Comparison of ENCODE assay signal across 22 cellular contexts in genomic region chr1:17351598-17352324, GRCh38. TPM values are rescaled to one million over a fixed set of nuclear protein-coding genes. Genes with fewer than 3 reads are reported as not detected.
DNase-seq lines count a peak whose midpoint lies in the region; ATAC-seq, FAIRE-seq and TF ChIP-seq lines count a peak whose summit lies in the region.
"Had no signal": no experiment of that assay in that cellular context is flagged by ENCODE, and none has a peak within 500 bp of the region (broad histone marks: within the 10 kb centered on the region; RNA-seq: fewer than 3 reads in every experiment).

No MANE protein-coding gene starts in this region.

- no peak overlapping the region for H2AFZ ChIP-seq in K562 (ENCODE audit: low read depth, low read length)
- no peak overlapping the region for H2AFZ ChIP-seq in neuronal stem cell (ENCODE audit: low read length)
- H2AFZ ChIP-seq: GM23248 had no signal

- no peak for TF ChIP-seq EP300 in K562 (IDR thresholded peaks at IDR 0.05; ENCODE audit: low read length)

- TF ChIP-seq POLR2A in K562 (conservative IDR thresholded peaks at IDR 0.05) = no peak

- peak overlapping the region; percentile 58 for H3K18ac ChIP-seq in neuronal stem cell (ENCODE audit: low read length)

- peaks cover 12 to 14% of the 10 kb centered on the region in 2 experiments for H3K4me1 ChIP-seq in K562 (replicated peaks in 1 of 2; ENCODE audit: control insufficient read depth in 2 of 2, insufficient read depth in 2 of 2, low read length in 2 of 2)
- no peaks in the 10 kb centered on the region for H3K4me1 ChIP-seq in neuronal stem cell (ENCODE audit: control insufficient read depth in 2 of 2, insufficient read depth in 1 of 2, low read depth in 1 of 2, low read length in 2 of 2)
- H3K4me1 ChIP-seq: Caco-2 had no signal

- H2BK12ac ChIP-seq in neuronal stem cell (ENCODE audit: low read length) = no peak overlapping the region

- H3K4me1 Mint-ChIP-seq in activated naive CD8-positive, alpha-beta T cell treated with anti-CD3 and anti-CD28 coated beads, Interleukin-2, amount 10 ng/mL, durations not matched to agents 7 days and 5 days = peaks cover 20% of the 10 kb centered on the region
- peaks cover 15% of the 10 kb centered on the region for H3K4me1 Mint-ChIP-seq in activated naive CD8-positive, alpha-beta T cell treated with anti-CD3 and anti-CD28 coated beads for 36 hours

- intact Hi-C loops in K562 (cut with micrococcal nuclease) = no loop called here

- H3K27ac Mint-ChIP-seq in activated naive CD8-positive, alpha-beta T cell treated with anti-CD3 and anti-CD28 coated beads, Interleukin-2, amount 10 ng/mL, durations not matched to agents 7 days and 5 days = peak overlapping the region; percentile 5
- no peak overlapping the region for H3K27ac Mint-ChIP-seq in activated naive CD8-positive, alpha-beta T cell treated with anti-CD3 and anti-CD28 coated beads for 36 hours
- H3K27ac Mint-ChIP-seq: B cell; CD4-positive, alpha-beta T cell had no signal

- 2% methylated on average over 6 of the region's 8 CpGs for WGBS in K562 (ENCODE audit: insufficient coverage, low coverage, missing lambda C conversion rate)
- WGBS in neuronal stem cell (ENCODE audit: extremely low coverage in 2 of 2, insufficient read length in 2 of 2, insufficient replicate concordance in 1 of 2), 2 donors = no CpG with 5 or more reads among the region's 8 CpGs

- H3K27me3 ChIP-seq in K562 (ENCODE audit: control insufficient read depth in 2 of 2, insufficient read depth in 2 of 2, low read length in 2 of 2) = peaks cover 12 to 38% of the 10 kb centered on the region in 2 experiments; a peak in 4 of 5 replicates
- H3K27me3 ChIP-seq in neuronal stem cell (ENCODE audit: control insufficient read depth in 3 of 3, insufficient read depth in 3 of 3, low read depth in 1 of 3, low read length in 3 of 3) = peaks cover 0 to 12% (median 0%) of the 10 kb centered on the region in 3 experiments

- no peak for TF ChIP-seq CTCF in K562 (IDR thresholded peaks at IDR 0.05 in 2 of 3, conservative IDR thresholded peaks at IDR 0.05 in 1 of 3; ENCODE audit: insufficient read depth in 2 of 3, low read depth in 1 of 3, low read length in 3 of 3)

- H3K4me3 ChIP-seq in K562 = no peak overlapping the region
- no peak overlapping the region for H3K4me3 ChIP-seq in neuronal stem cell (ENCODE audit: low read length in 2 of 2)
- H3K4me3 ChIP-seq: GM23248 had no signal

- H4K91ac ChIP-seq in neuronal stem cell (ENCODE audit: low read depth, low read length, poor library complexity) = no peak overlapping the region

- in situ Hi-C loops in K562 (cut with MboI) = no loop called here

- H2BK120ac ChIP-seq in neuronal stem cell (ENCODE audit: low read depth, low read length) = no peak overlapping the region

- no peak overlapping the region for H3K27ac ChIP-seq in K562 (ENCODE audit: extremely low read depth, low read depth, low read length)
- H3K27ac ChIP-seq in neuronal stem cell (replicated peaks; ENCODE audit: low read length) = no peak overlapping the region
- H3K27ac ChIP-seq: GM23248 had no signal

- no TSS peak for BruUV-seq in K562 (replicated peaks; lab: Mats Ljungman, UMichigan)

- CTCF ChIA-PET in K562 (lab: Yijun Ruan, JAX; ENCODE audit: low intra/inter-chr PET ratio) = no interaction called here

- H3K27me3 Mint-ChIP-seq in activated naive CD8-positive, alpha-beta T cell treated with anti-CD3 and anti-CD28 coated beads, Interleukin-2, amount 10 ng/mL, durations not matched to agents 7 days and 5 days = peaks cover 3% of the 10 kb centered on the region
- H3K27me3 Mint-ChIP-seq in activated naive CD8-positive, alpha-beta T cell treated with anti-CD3 and anti-CD28 coated beads for 36 hours = no peaks in the 10 kb centered on the region
- H3K27me3 Mint-ChIP-seq: CD4-positive, alpha-beta T cell had no signal

- H3K9ac ChIP-seq in K562 (ENCODE audit: insufficient read depth in 1 of 2, low read depth in 2 of 2, low read length in 2 of 2) (no peak overlapping the region), neuronal stem cell (ENCODE audit: low read depth, low read length, poor library complexity) (no peak overlapping the region)
- H3K9ac ChIP-seq: GM23248 had no signal

- no peaks in the 10 kb centered on the region for H3K79me1 ChIP-seq in neuronal stem cell (ENCODE audit: low read depth, low read length)

- H3K9me3 Mint-ChIP-seq in activated naive CD8-positive, alpha-beta T cell treated with anti-CD3 and anti-CD28 coated beads, Interleukin-2, amount 10 ng/mL, durations not matched to agents 7 days and 5 days = no peaks in the 10 kb centered on the region
- no peaks in the 10 kb centered on the region for H3K9me3 Mint-ChIP-seq in activated naive CD8-positive, alpha-beta T cell treated with anti-CD3 and anti-CD28 coated beads for 36 hours
- H3K9me3 Mint-ChIP-seq: CD4-positive, alpha-beta T cell had no signal

- H4K20me1 ChIP-seq in K562 (replicated peaks; ENCODE audit: control insufficient read depth, insufficient read depth, low read length) = no peaks in the 10 kb centered on the region

- peaks cover under 1% of the 10 kb centered on the region for H3K36me3 Mint-ChIP-seq in activated naive CD8-positive, alpha-beta T cell treated with anti-CD3 and anti-CD28 coated beads, Interleukin-2, amount 10 ng/mL, durations not matched to agents 7 days and 5 days
- H3K36me3 Mint-ChIP-seq in activated naive CD8-positive, alpha-beta T cell treated with anti-CD3 and anti-CD28 coated beads for 36 hours = peaks cover 3% of the 10 kb centered on the region

- H2BK5ac ChIP-seq in neuronal stem cell (ENCODE audit: low read length) = no peak overlapping the region

- H3K9me3 ChIP-seq in K562 (replicated peaks; ENCODE audit: control insufficient read depth, insufficient read depth, low read depth, low read length) (no peaks in the 10 kb centered on the region), neuronal stem cell (replicated peaks in 1 of 2; ENCODE audit: control insufficient read depth in 2 of 2, insufficient read depth in 1 of 2, low read depth in 1 of 2, low read length in 2 of 2) (peaks cover 0 to 2% of the 10 kb centered on the region in 2 donors)
- H3K9me3 ChIP-seq: Caco-2 had no signal

- peaks cover 3% of the 10 kb centered on the region for H3K9me1 ChIP-seq in K562 (ENCODE audit: control insufficient read depth, insufficient read depth, low read length)

- POLR2A ChIA-PET in activated naive CD8-positive, alpha-beta T cell treated with anti-CD3 and anti-CD28 coated beads, Interleukin-2, amount 10 ng/mL, durations not matched to agents 7 days and 5 days (lab: Charles Lee) = no interaction called here
- POLR2A ChIA-PET in K562 (lab: Yijun Ruan, JAX) = interaction anchor here (0.6 kb wide), 1 partner anchor 11 kb away, joined by 3 read pairs; no protein-coding TSS in a partner anchor

- no peak overlapping the region for H3K4me2 ChIP-seq in K562 (ENCODE audit: insufficient read depth, low read length)
- H3K4me2 ChIP-seq in neuronal stem cell (ENCODE audit: insufficient read depth, low read length, poor library complexity, severe bottlenecking) = no peak overlapping the region

- TF ChIP-seq RAD21 in K562 (CRISPR knock-in tag; conservative IDR thresholded peaks at IDR 0.05 in 1 of 2, IDR thresholded peaks at IDR 0.05 in 1 of 2) = no peak

- DNase-seq in activated naive CD8-positive, alpha-beta T cell treated with anti-CD3 and anti-CD28 coated beads, Interleukin-2, amount 10 ng/mL, durations not matched to agents 7 days and 5 days = no peak
- DNase-seq in activated naive CD8-positive, alpha-beta T cell treated with anti-CD3 and anti-CD28 coated beads for 36 hours = no peak
- no peak for DNase-seq in K562 (ENCODE audit: extremely low read depth in 1 of 4, low spot score in 3 of 4)
- no peak for DNase-seq in neuronal stem cell (ENCODE audit: low spot score)
- DNase-seq in RCC 7860 (ENCODE audit: low spot score) = no peak
- DNase-seq: 8988T; C1 segment of cervical spinal cord; Caco-2; CD4-positive, alpha-beta T cell; GM23248 had no signal

- no peak overlapping the region for H4K8ac ChIP-seq in neuronal stem cell (ENCODE audit: low read depth, low read length)

- H3K14ac ChIP-seq in neuronal stem cell (ENCODE audit: low read length) = no peak overlapping the region

- no peak for FAIRE-seq in K562 (lab: Jason Lieb, UNC)
- FAIRE-seq in RCC 7860 (lab: Jason Lieb, UNC) = no peak
- FAIRE-seq: D721Med, G401.6, GM12891, GM19239, H54 had no signal

- H3K79me2 ChIP-seq in K562 (ENCODE audit: control insufficient read depth, insufficient read depth, low read length) = no peaks in the 10 kb centered on the region

- no peak overlapping the region for H2AK5ac ChIP-seq in neuronal stem cell (ENCODE audit: low read depth, low read length)

- H3K23ac ChIP-seq in neuronal stem cell (ENCODE audit: low read depth, low read length, poor library complexity) = peak overlapping the region; percentile 38

- ATAC-seq in activated naive CD8-positive, alpha-beta T cell treated with anti-CD3 and anti-CD28 coated beads, Interleukin-2, amount 10 ng/mL, durations not matched to agents 7 days and 5 days (ENCODE audit: low read depth) = no peak
- ATAC-seq in K562 = no peak
- ATAC-seq in HG02588 (IDR thresholded peaks at IDR 0.05; ENCODE audit: unreplicated experiment) = no peak
- no peak for ATAC-seq in HG02678 (IDR thresholded peaks at IDR 0.05; ENCODE audit: unreplicated experiment)
- ATAC-seq: HCT116 had no signal

- no peak overlapping the region for H2BK15ac ChIP-seq in neuronal stem cell (ENCODE audit: low read length)

- no peak overlapping the region for H3K4ac ChIP-seq in neuronal stem cell (ENCODE audit: low read length)

- no peak overlapping the region for H3K4me3 Mint-ChIP-seq in activated naive CD8-positive, alpha-beta T cell treated with anti-CD3 and anti-CD28 coated beads, Interleukin-2, amount 10 ng/mL, durations not matched to agents 7 days and 5 days
- no peak overlapping the region for H3K4me3 Mint-ChIP-seq in activated naive CD8-positive, alpha-beta T cell treated with anti-CD3 and anti-CD28 coated beads for 36 hours
- H3K4me3 Mint-ChIP-seq: B cell; CD4-positive, alpha-beta T cell had no signal

- no peaks in the 10 kb centered on the region for H3K36me3 ChIP-seq in K562 (ENCODE audit: control insufficient read depth, insufficient read depth, low read length)
- H3K36me3 ChIP-seq in neuronal stem cell (replicated peaks in 1 of 2; ENCODE audit: control insufficient read depth in 2 of 2, insufficient read depth in 2 of 2, low read length in 2 of 2) = no peaks in the 10 kb centered on the region

RNA-seq across cellular contexts. Expression of gene PADI6, which starts 20.2 kb away (rescaled TPM):
- total RNA-seq in activated naive CD8-positive, alpha-beta T cell treated with anti-CD3 and anti-CD28 coated beads, Interleukin-2, amount 10 ng/mL, durations not matched to agents 7 days and 5 days = not detected
- not detected for total RNA-seq in activated naive CD8-positive, alpha-beta T cell treated with anti-CD3 and anti-CD28 coated beads for 36 hours
- total RNA-seq in K562 (2011; cell fraction: chromatin; rRNA removed; ENCODE audit: low replicate concordance) = not detected in 2 replicates
- not detected in 2 replicates for total RNA-seq in K562 (2011; cell fraction: nucleolus; rRNA removed)
- total RNA-seq in K562 (2011; cell fraction: nucleoplasm; rRNA removed) = not detected in 2 replicates
- not detected in 2 replicates for total RNA-seq in K562 (2014; rRNA removed)
- total RNA-seq in K562 (2014; rRNA removed; fragmentation: Illumina TruSeq; extraction: Trizol) = not detected in 2 replicates
- total RNA-seq in K562 (2015; rRNA removed; fragmentation: Illumina TruSeq; extraction: Trizol) = not detected in 2 replicates
- total RNA-seq in K562 (2021) = not detected in 2 replicates
- polyA plus RNA-seq in K562 (2011; rRNA removed) = not detected in 2 replicates
- polyA plus RNA-seq in K562 (2011; cell fraction: cytosol; rRNA removed) = not detected in 2 replicates
- polyA plus RNA-seq in K562 (2011; cell fraction: nucleus; rRNA removed) = not detected in 2 replicates
- not detected in 2 replicates for polyA plus RNA-seq in K562 (2012)
- polyA plus RNA-seq in K562 (2014; fragmentation: Illumina TruSeq; extraction: Trizol) = not detected in 2 replicates
- polyA plus RNA-seq in K562 (2014; fragmentation: Nextera tagmentation; extraction: Ambion mirVana) = not detected
- polyA plus RNA-seq in K562 (2014; rRNA removed) = not detected in 2 replicates
- not detected in 2 replicates for polyA minus RNA-seq in K562 (2011; rRNA and poly(A)+ RNA removed)
- polyA minus RNA-seq in K562 (2011; cell fraction: cytosol; rRNA and poly(A)+ RNA removed) = not detected in 2 replicates
- not detected in 2 replicates for polyA minus RNA-seq in K562 (2011; cell fraction: nucleus; rRNA and poly(A)+ RNA removed)
- not detected for polyA plus RNA-seq in neuronal stem cell (2013, experiment 1 of 2)
- not detected for polyA plus RNA-seq in neuronal stem cell (2013, experiment 2 of 2)
- total RNA-seq: A673; B cell; Caco-2; CD4-positive, alpha-beta T cell; GM23248; HT-29 had no signal
- polyA plus RNA-seq: AG04450, GM23248 had no signal

RNA-seq across cellular contexts. Expression of gene PADI4, which starts 43.8 kb away (rescaled TPM):
- 1 to 10 TPM; 4.3 to 4.9 TPM for total RNA-seq in activated naive CD8-positive, alpha-beta T cell treated with anti-CD3 and anti-CD28 coated beads, Interleukin-2, amount 10 ng/mL, durations not matched to agents 7 days and 5 days
- total RNA-seq in activated naive CD8-positive, alpha-beta T cell treated with anti-CD3 and anti-CD28 coated beads for 36 hours = 1 to 10 TPM; 3.7 to 4.2 TPM
- total RNA-seq in K562 (2011; cell fraction: chromatin; rRNA removed; ENCODE audit: low replicate concordance) = 0.37 and 0.81 TPM in 2 replicates
- 0.92 TPM in 1 of 2 replicates, not detected in the other for total RNA-seq in K562 (2011; cell fraction: nucleolus; rRNA removed)
- total RNA-seq in K562 (2011; cell fraction: nucleoplasm; rRNA removed) = 0.66 TPM in 1 of 2 replicates, not detected in the other
- total RNA-seq in K562 (2014; rRNA removed) (not detected in 2 replicates), K562 (2014; rRNA removed; fragmentation: Illumina TruSeq; extraction: Trizol) (not detected in 2 replicates), K562 (2015; rRNA removed; fragmentation: Illumina TruSeq; extraction: Trizol) (not detected in 2 replicates), K562 (2021) (0.33 TPM in 1 of 2 replicates, not detected in the other)
- polyA plus RNA-seq in K562 (2011; rRNA removed) (0.09 TPM in 1 of 2 replicates, not detected in the other), K562 (2014; fragmentation: Illumina TruSeq; extraction: Trizol) (not detected in 2 replicates), K562 (2014; fragmentation: Nextera tagmentation; extraction: Ambion mirVana) (under 1 TPM in 1 of 2 experiments, not detected in 1; 0.22 TPM), K562 (2014; rRNA removed) (not detected in 2 replicates)
- polyA plus RNA-seq in K562 (2011; cell fraction: cytosol; rRNA removed) = 0.15 and 1.3 TPM in 2 replicates
- 0.10 and 0.58 TPM in 2 replicates for polyA plus RNA-seq in K562 (2011; cell fraction: nucleus; rRNA removed)
- 0.04 and 0.17 TPM in 2 replicates for polyA plus RNA-seq in K562 (2012)
- not detected in 2 replicates for polyA minus RNA-seq in K562 (2011; rRNA and poly(A)+ RNA removed)
- polyA minus RNA-seq in K562 (2011; cell fraction: cytosol; rRNA and poly(A)+ RNA removed) = not detected in 2 replicates
- polyA minus RNA-seq in K562 (2011; cell fraction: nucleus; rRNA and poly(A)+ RNA removed) = 0.27 TPM in 1 of 2 replicates, not detected in the other
- polyA plus RNA-seq in neuronal stem cell (2013, experiment 1 of 2) = not detected
- not detected for polyA plus RNA-seq in neuronal stem cell (2013, experiment 2 of 2)
- total RNA-seq: A673, Caco-2, GM23248, HT-29 had no signal
- polyA plus RNA-seq: AG04450, GM23248 had no signal
